ENCODE assay signal across 32 cellular contexts in the genomic region with DNA sequence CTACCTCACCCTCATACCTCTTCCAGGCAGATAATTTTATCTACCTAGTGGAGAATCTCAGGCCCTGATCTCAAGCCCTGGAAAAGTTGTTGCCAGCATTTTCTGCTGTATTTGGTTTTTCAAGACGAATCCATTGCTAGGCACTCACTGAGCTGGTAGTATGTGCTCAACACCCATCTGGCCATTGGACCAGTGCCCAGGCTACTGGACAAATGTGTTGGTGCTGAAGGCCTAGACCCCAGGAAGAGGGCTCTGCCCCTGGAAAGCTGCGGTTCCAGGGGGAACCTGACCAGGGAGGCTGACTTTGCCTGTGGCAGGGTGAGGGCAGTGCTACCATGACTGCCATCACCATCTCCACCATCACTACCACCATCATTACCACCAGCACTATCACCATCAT.
"Had no signal": no experiment of that assay in that cellular context is flagged by ENCODE, and none has a peak within 500 bp of the region (broad histone marks: within the 10 kb centered on the region; RNA-seq: fewer than 3 reads in every experiment).

No MANE protein-coding gene starts in this region.

- H3K27me3 Mint-ChIP-seq: activated CD4-positive, alpha-beta T cell treated with anti-CD3 and anti-CD28 coated beads, Interleukin-2, amount 10 ng/mL, durations not matched to agents 7 days and 5 days; activated naive CD8-positive, alpha-beta T cell treated with anti-CD3 and anti-CD28 coated beads, Interleukin-2, amount 50 U/mL, for 24 hours; brain had no signal

- H3K4me3 ChIP-seq: cardiac muscle cell, K562, SK-N-MC had no signal

- H3K27me3 ChIP-seq: cardiac muscle cell had no signal

- H3K4me1 Mint-ChIP-seq: activated CD4-positive, alpha-beta T cell treated with anti-CD3 and anti-CD28 coated beads, Interleukin-2, amount 10 ng/mL, durations not matched to agents 7 days and 5 days; activated naive CD8-positive, alpha-beta T cell treated with anti-CD3 and anti-CD28 coated beads, Interleukin-2, amount 50 U/mL, for 24 hours; T-cell had no signal

- H3K27ac Mint-ChIP-seq: activated CD4-positive, alpha-beta memory T cell treated with anti-CD3 and anti-CD28 coated beads for 36 hours; activated CD4-positive, alpha-beta T cell treated with anti-CD3 and anti-CD28 coated beads, Interleukin-2, amount 10 ng/mL, durations not matched to agents 7 days and 5 days; activated naive CD4-positive, alpha-beta T cell treated with anti-CD3 and anti-CD28 coated beads, Interleukin-2, amount 50 U/mL, for 72 hours; activated naive CD8-positive, alpha-beta T cell treated with anti-CD3 and anti-CD28 coated beads, Interleukin-2, amount 50 U/mL, for 24 hours; brain; T-cell had no signal

- H3K9me3 Mint-ChIP-seq: activated T-cell treated with anti-CD3 and anti-CD28 coated beads, Interleukin-2, amount 50 U/mL, for 4 hours; T-cell had no signal

- DNase-seq: activated CD4-positive, alpha-beta memory T cell treated with anti-CD3 and anti-CD28 coated beads for 36 hours; activated CD4-positive, alpha-beta T cell treated with anti-CD3 and anti-CD28 coated beads, Interleukin-2, amount 10 ng/mL, durations not matched to agents 7 days and 5 days; activated CD4-positive, CD25-positive, alpha-beta regulatory T cell; activated CD8-positive, alpha-beta memory T cell treated with anti-CD3 and anti-CD28 coated beads for 24 hours; activated effector memory CD4-positive, alpha-beta T cell treated with anti-CD3 and anti-CD28 coated beads, Interleukin-2, amount 50 U/mL, for 16 hours; activated naive CD4-positive, alpha-beta T cell treated with Interleukin-2 at 50 U/mL for 16 hours; activated naive CD8-positive, alpha-beta T cell treated with anti-CD3 and anti-CD28 coated beads, Interleukin-2, amount 50 U/mL, for 24 hours; activated T-cell treated with anti-CD3 and anti-CD28 coated beads, Interleukin-2, amount 50 U/mL, for 4 hours; amniotic stem cell; Karpas-422; MM.1S; NCI-H1105 treated with DMSO at 0.1 percent for 48 hours; NCI-H146; NCI-H187 treated with DMSO at 0.1 percent for 48 hours; NCI-H2171 treated with DMSO at 0.1 percent for 48 hours; NCI-H226; NCI-H526; NCI-H774; NK-92 treated with Interleukin-12 subunit alpha and Interleukin-12 subunit beta, amount 100 ng/mL, for 24 hours; OCI-M1; RPMI8226; T-cell; T-helper 2 cell; T1000 had no signal

- FAIRE-seq: astrocyte, K562, TTC549 had no signal

- H3K4me3 Mint-ChIP-seq: activated CD4-positive, alpha-beta memory T cell treated with anti-CD3 and anti-CD28 coated beads for 36 hours; activated CD4-positive, alpha-beta T cell treated with anti-CD3 and anti-CD28 coated beads, Interleukin-2, amount 10 ng/mL, durations not matched to agents 7 days and 5 days; activated naive CD8-positive, alpha-beta T cell treated with anti-CD3 and anti-CD28 coated beads, Interleukin-2, amount 50 U/mL, for 24 hours; activated T-cell treated with anti-CD3 and anti-CD28 coated beads, Interleukin-2, amount 50 U/mL, for 4 hours; brain; T-cell had no signal

- H3K36me3 ChIP-seq: cardiac muscle cell had no signal

- H3K36me3 Mint-ChIP-seq: activated CD4-positive, alpha-beta memory T cell treated with anti-CD3 and anti-CD28 coated beads for 36 hours; activated naive CD4-positive, alpha-beta T cell treated with anti-CD3 and anti-CD28 coated beads, Interleukin-2, amount 50 U/mL, for 72 hours; brain; T-cell had no signal

- H3K27ac ChIP-seq: cardiac muscle cell, SK-N-MC, VCaP had no signal
